In the genomic region with DNA sequence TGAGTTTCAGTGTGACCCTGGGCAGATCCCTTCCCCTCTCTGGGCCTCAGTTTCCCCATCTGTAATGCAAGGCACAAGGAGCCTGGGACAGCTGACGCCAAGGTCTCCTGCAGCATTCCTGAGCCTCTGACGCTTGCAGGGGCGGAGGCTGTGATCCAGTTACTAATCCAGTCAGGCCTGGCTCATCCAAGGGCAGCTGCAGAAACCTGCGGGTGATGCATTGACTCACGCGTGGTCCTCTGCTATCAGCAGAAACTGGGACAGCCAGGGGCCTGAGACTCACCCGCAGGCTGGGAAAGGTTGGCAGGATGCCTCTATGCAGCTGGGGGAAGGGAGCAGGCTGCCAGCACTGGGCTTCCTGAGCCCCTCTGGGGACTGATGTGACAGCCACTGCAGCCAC, we compare ENCODE assay signal across 9 cellular contexts.
DNase-seq lines count a peak whose midpoint lies in the region; ATAC-seq lines count a peak whose summit lies in the region.
"Had no signal": no experiment of that assay in that cellular context is flagged by ENCODE, and none has a peak within 500 bp of the region (broad histone marks: within the 10 kb centered on the region; RNA-seq: fewer than 3 reads in every experiment).

No MANE protein-coding gene starts in this region.

- ATAC-seq in Right ventricle myocardium superior (ENCODE audit: poor library complexity) (peak; percentile 88), GM21717 (IDR thresholded peaks at IDR 0.05; ENCODE audit: unreplicated experiment) (no peak), HG03354 (IDR thresholded peaks at IDR 0.05; ENCODE audit: poor library complexity, severe bottlenecking, unreplicated experiment) (no peak), HG03159 (IDR thresholded peaks at IDR 0.05; ENCODE audit: unreplicated experiment) (no peak)

- intact Hi-C loops in Right ventricle myocardium superior (cut with DNase I), result no loop called here

- DNase-seq in GM03348 (ENCODE audit: low spot score) (peak; percentile 91), T1000 (lab: John Stamatoyannopoulos, UW) (peak; percentile 85), Right ventricle myocardium superior (peak; percentile 80), pulmonary artery endothelial cell (ENCODE audit: low read depth, low spot score) (peak; percentile 19), NCI-H2107 treated with DMSO at 0.1 percent for 48 hours (lab: John Stamatoyannopoulos, UW; ENCODE audit: unreplicated experiment) (no peak)
- DNase-seq: stimulated activated naive CD4-positive, alpha-beta T cell treated with Interleukin-2 at 50 U/mL for 16 hours had no signal
